Comparison of ENCODE assay signal across 21 cellular contexts in genomic region chr16:67676516-67676915, GRCh38. TPM values are rescaled to one million over a fixed set of nuclear protein-coding genes. Genes with fewer than 3 reads are reported as not detected.
DNase-seq lines count a peak whose midpoint lies in the region; ATAC-seq and TF ChIP-seq lines count a peak whose summit lies in the region.
"Had no signal": no experiment of that assay in that cellular context is flagged by ENCODE, and none has a peak within 500 bp of the region (broad histone marks: within the 10 kb centered on the region; RNA-seq: fewer than 3 reads in every experiment).

No MANE protein-coding gene starts in this region.

- H3K9me3 ChIP-seq in PC-3 (ENCODE audit: low read length) (no peaks in the 10 kb centered on the region), Peyer's patch (no peaks in the 10 kb centered on the region)
- H3K9me3 ChIP-seq: pancreas, SJSA1 had no signal

- H3K27me3 ChIP-seq in PC-3 (ENCODE audit: low read length) (no peaks in the 10 kb centered on the region), Peyer's patch (no peaks in the 10 kb centered on the region)
- H3K27me3 ChIP-seq: pancreas, SJSA1 had no signal

- H2AFZ ChIP-seq in PC-3 (ENCODE audit: low read length): no peak overlapping the region

- DNase-seq in PC-3 (peak; percentile 68), epithelial cell of prostate (ENCODE audit: low read depth, low spot score) (no peak), Peyer's patch (no peak)
- no peak for DNase-seq in activated effector memory CD4-positive, alpha-beta T cell treated with anti-CD3 and anti-CD28 coated beads, Interleukin-2, amount 50 U/mL, for 16 hours
- DNase-seq: activated CD8-positive, alpha-beta T cell treated with anti-CD3 and anti-CD28 coated beads for 36 hours; activated naive CD4-positive, alpha-beta T cell treated with anti-CD3 and anti-CD28 coated beads, Interleukin-2, amount 50 U/mL, for 16 hours; activated T-cell treated with anti-CD3 and anti-CD28 coated beads, Interleukin-2, amount 50 U/mL, for 1 hour; AML-193; Calu3; EL; immature natural killer cell; naive B cell; NCI-H1694; pancreas; stimulated activated CD4-positive, alpha-beta T cell treated with anti-CD3 and anti-CD28 coated beads, Interleukin-2, amount 100 ng/mL, for 24 hours; T-helper 17 cell; WERI-Rb-1 had no signal

- no peak overlapping the region for H3K4me2 ChIP-seq in PC-3 (ENCODE audit: low read length)

- H3K4me1 ChIP-seq in PC-3 (ENCODE audit: insufficient read depth, low read length) (peaks cover 5% of the 10 kb centered on the region), Peyer's patch (peaks cover 0 to 19% (median 2%) of the 10 kb centered on the region in 4 donors)
- H3K4me1 ChIP-seq: SJSA1 had no signal

- no peaks in the 10 kb centered on the region for H3F3A ChIP-seq in PC-3 (ENCODE audit: low read length, unreplicated experiment)

- no peak overlapping the region for H3K9ac ChIP-seq in PC-3 (ENCODE audit: low read length)

- H3K9me2 ChIP-seq in PC-3 (replicated peaks; ENCODE audit: low read length): no peaks in the 10 kb centered on the region

- no TSS peak for BruUV-seq in PC-3 (replicated peaks; lab: Mats Ljungman, UMichigan)

- no peak overlapping the region for H3K4me3 ChIP-seq in PC-3 (ENCODE audit: low read length)
- no peak overlapping the region for H3K4me3 ChIP-seq in skin epidermis
- H3K4me3 ChIP-seq in Peyer's patch: no peak overlapping the region
- H3K4me3 ChIP-seq: pancreas, SJSA1 had no signal

- H4K20me1 ChIP-seq in PC-3 (ENCODE audit: low read length): no peaks in the 10 kb centered on the region

- no peak for TF ChIP-seq CTCF in PC-3 (conservative IDR thresholded peaks at IDR 0.05; ENCODE audit: low read depth, low read length)
- no peak for TF ChIP-seq CTCF in Peyer's patch (IDR thresholded peaks at IDR 0.05)

- ATAC-seq in PC-3: peak; percentile 34
- no peak for ATAC-seq in HG02588 (IDR thresholded peaks at IDR 0.05; ENCODE audit: unreplicated experiment)
- ATAC-seq: activated CD8-positive, alpha-beta T cell treated with anti-CD3 and anti-CD28 coated beads for 36 hours; HCT116; pancreas; T-helper 17 cell had no signal

- CTCF ChIA-PET in PC-3 (lab: Charles Lee): no interaction called here

- H3K27ac ChIP-seq in PC-3 (ENCODE audit: low read length) (peak overlapping the region; percentile 49), epithelial cell of prostate (peak overlapping the region; percentile 61), skin epidermis (peak overlapping the region in 11 of 21 experiments; percentile 0 to 63 (median 37)), Peyer's patch (no peak overlapping the region)
- H3K27ac ChIP-seq: pancreas, SJSA1, WERI-Rb-1 had no signal

- TF ChIP-seq POLR2A in Peyer's patch (IDR thresholded peaks at IDR 0.05): no peak

- intact Hi-C loops in PC-3 (cut with micrococcal nuclease): no loop called here

- POLR2A ChIA-PET in PC-3 (lab: Charles Lee; ENCODE audit: unreplicated experiment): no interaction called here

- H3K36me3 ChIP-seq in PC-3 (ENCODE audit: low read depth, low read length): no peaks in the 10 kb centered on the region
- no peaks in the 10 kb centered on the region for H3K36me3 ChIP-seq in Peyer's patch
- H3K36me3 ChIP-seq: pancreas, SJSA1 had no signal

- H3K79me2 ChIP-seq in PC-3 (ENCODE audit: low read length): no peaks in the 10 kb centered on the region

RNA-seq across cellular contexts. Expression of gene C16orf86, which starts 9.9 kb away (rescaled TPM):
- total RNA-seq in PC-3 (2014; rRNA removed): not detected in 2 replicates
- 1 to 10 TPM in 3 of 4 donors, under 1 TPM in 1; 0.54 to 6.6 (median 2.0) TPM for total RNA-seq in Peyer's patch

RNA-seq across cellular contexts. Expression of gene ENKD1, which starts 10.0 kb away (rescaled TPM):
- total RNA-seq in PC-3 (2014; rRNA removed) (12.0 and 19.4 TPM in 2 replicates), Peyer's patch (10 to 100 TPM; 10.6 to 26.3 (median 13.4) TPM)

RNA-seq across cellular contexts. Expression of gene PARD6A, which starts 15.8 kb away (rescaled TPM):
- total RNA-seq in PC-3 (2014; rRNA removed): 15.1 and 16.4 TPM in 2 replicates
- 1 to 10 TPM in 3 of 4 donors, not detected in 1; 1.0 to 4.3 (median 2.1) TPM for total RNA-seq in Peyer's patch

RNA-seq across cellular contexts. Expression of gene ACD, which starts 16.5 kb away (rescaled TPM):
- total RNA-seq in PC-3 (2014; rRNA removed): 26.3 and 31.7 TPM in 2 replicates
- 10 to 100 TPM; 14.2 to 37.2 (median 18.6) TPM for total RNA-seq in Peyer's patch

RNA-seq across cellular contexts. Expression of gene CARMIL2, which starts 31.6 kb away (rescaled TPM):
- total RNA-seq in PC-3 (2014; rRNA removed) (0.33 and 0.40 TPM in 2 replicates), Peyer's patch (10 to 100 TPM in 3 of 4 donors, 1 to 10 TPM in 1; 8.4 to 55.3 (median 13.4) TPM)

Comparison
In these comparisons a context has a peak if more than half of its experiments do, and no peak if none do; other contexts are left out.
1. H3K27ac ChIP-seq: peak in PC-3 (single experiment), epithelial cell of prostate (single experiment) and skin epidermis (11 of 21); none in Peyer's patch (0 of 4).